In the genomic region with DNA sequence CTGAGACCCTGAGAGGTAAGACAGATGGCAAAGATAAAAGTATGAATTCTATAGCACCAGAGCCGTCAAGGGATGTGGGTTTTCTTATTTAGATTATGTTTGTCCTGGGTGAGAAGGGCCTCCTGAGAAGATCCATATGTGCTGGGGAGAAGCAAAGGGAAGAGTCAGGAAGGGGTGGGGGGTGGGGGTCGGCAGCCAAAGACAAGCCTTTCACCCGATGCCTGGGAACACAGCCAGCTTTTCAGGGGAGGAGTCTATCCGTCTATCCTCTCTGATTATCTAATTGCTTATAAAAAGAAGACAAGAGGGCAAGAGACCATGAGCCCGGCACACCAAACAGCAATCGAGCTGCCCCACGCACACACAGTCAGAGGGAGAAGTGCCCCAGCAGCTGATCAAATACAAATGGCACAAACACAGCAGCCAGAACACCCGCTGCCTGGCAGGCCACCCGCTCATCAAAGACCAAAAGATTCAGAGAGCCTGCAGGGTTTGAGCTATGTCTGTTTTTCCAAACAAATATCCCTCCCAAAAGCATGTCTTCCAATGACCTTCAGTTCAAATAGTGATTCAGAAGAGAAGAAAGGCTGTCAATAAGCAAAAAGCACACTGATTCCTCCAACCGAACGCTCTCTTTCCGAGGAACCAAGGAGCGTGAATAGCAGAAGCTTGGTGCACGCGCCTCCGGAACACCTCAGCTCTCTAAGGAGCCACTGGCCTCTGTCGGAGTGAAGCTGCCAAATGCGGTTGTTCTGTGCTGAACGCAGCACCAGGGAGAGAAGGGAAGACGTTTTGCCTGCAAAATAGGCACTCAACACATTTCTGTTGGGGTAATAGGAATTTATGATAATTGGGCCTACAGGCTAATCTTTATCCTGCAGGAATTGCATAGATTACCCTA, we compare ENCODE assay signal across 13 cellular contexts.
DNase-seq lines count a peak whose midpoint lies in the region; ATAC-seq and TF ChIP-seq lines count a peak whose summit lies in the region.
"Had no signal": no experiment of that assay in that cellular context is flagged by ENCODE, and none has a peak within 500 bp of the region (broad histone marks: within the 10 kb centered on the region; RNA-seq: fewer than 3 reads in every experiment).

No MANE protein-coding gene starts in this region.

- H3K27ac ChIP-seq in iPS-20b (ENCODE audit: low read length): no peak overlapping the region
- H3K27ac ChIP-seq in PC-3 (ENCODE audit: low read length): no peak overlapping the region

- CTCF ChIA-PET in activated naive CD4-positive, alpha-beta T cell treated with anti-CD3 and anti-CD28 coated beads for 36 hours (lab: Charles Lee): no interaction called here
- CTCF ChIA-PET in PC-3 (lab: Charles Lee): no interaction called here

- H3K9ac ChIP-seq in iPS-20b (ENCODE audit: low read depth, low read length) (peak overlapping the region; percentile 10; the same call in 1 of the 2 replicates), PC-3 (ENCODE audit: low read length) (no peak overlapping the region)

- POLR2A ChIA-PET in PC-3 (lab: Charles Lee; ENCODE audit: unreplicated experiment): no interaction called here

- intact Hi-C loops in activated CD4-positive, alpha-beta T cell treated with anti-CD3 and anti-CD28 coated beads, Interleukin-2, amount 10 ng/mL, durations not matched to agents 24 days and 14 days (cut with micrococcal nuclease): no loop called here
- intact Hi-C loops in activated naive CD4-positive, alpha-beta T cell treated with anti-CD3 and anti-CD28 coated beads for 36 hours (cut with micrococcal nuclease): no loop called here
- intact Hi-C loops in PC-3 (cut with micrococcal nuclease): no loop called here

- no peaks in the 10 kb centered on the region for H3K27me3 Mint-ChIP-seq in activated CD4-positive, alpha-beta T cell treated with anti-CD3 and anti-CD28 coated beads, Interleukin-2, amount 10 ng/mL, durations not matched to agents 24 days and 14 days
- peaks cover 4% of the 10 kb centered on the region for H3K27me3 Mint-ChIP-seq in activated naive CD4-positive, alpha-beta T cell treated with anti-CD3 and anti-CD28 coated beads for 36 hours (ENCODE audit: low read depth)
- H3K27me3 Mint-ChIP-seq: activated CD8-positive, alpha-beta memory T cell treated with anti-CD3 and anti-CD28 coated beads, Interleukin-2, amount 10 ng/mL, durations not matched to agents 7 days and 5 days had no signal

- H3K9me3 ChIP-seq in iPS-20b (ENCODE audit: insufficient read depth, low read depth, low read length) (no peaks in the 10 kb centered on the region), PC-3 (ENCODE audit: low read length) (no peaks in the 10 kb centered on the region)

- H3K4me3 Mint-ChIP-seq in activated CD4-positive, alpha-beta T cell treated with anti-CD3 and anti-CD28 coated beads, Interleukin-2, amount 10 ng/mL, durations not matched to agents 24 days and 14 days: no peak overlapping the region
- H3K4me3 Mint-ChIP-seq in activated naive CD4-positive, alpha-beta T cell treated with anti-CD3 and anti-CD28 coated beads for 36 hours: no peak overlapping the region
- H3K4me3 Mint-ChIP-seq: activated CD8-positive, alpha-beta memory T cell treated with anti-CD3 and anti-CD28 coated beads, Interleukin-2, amount 10 ng/mL, durations not matched to agents 7 days and 5 days; activated naive CD8-positive, alpha-beta T cell treated with anti-CD3 and anti-CD28 coated beads, Interleukin-2, amount 10 ng/mL, durations not matched to agents 7 days and 5 days had no signal

- peak; percentile 62 for DNase-seq in D341Med (ENCODE audit: low spot score)
- peak; percentile 93 for DNase-seq in NCI-H146 (lab: John Stamatoyannopoulos, UW)
- peak; percentile 78 for DNase-seq in NCI-H82 (lab: John Stamatoyannopoulos, UW)
- DNase-seq in activated CD4-positive, alpha-beta T cell treated with anti-CD3 and anti-CD28 coated beads, Interleukin-2, amount 10 ng/mL, durations not matched to agents 24 days and 14 days: no peak
- DNase-seq in activated naive CD4-positive, alpha-beta T cell treated with anti-CD3 and anti-CD28 coated beads for 36 hours: no peak
- no peak for DNase-seq in PC-3
- DNase-seq: activated CD8-positive, alpha-beta memory T cell treated with anti-CD3 and anti-CD28 coated beads, Interleukin-2, amount 10 ng/mL, durations not matched to agents 7 days and 5 days; activated naive CD8-positive, alpha-beta T cell treated with anti-CD3 and anti-CD28 coated beads, Interleukin-2, amount 10 ng/mL, durations not matched to agents 7 days and 5 days; left cardiac atrium; occipital lobe had no signal

- H3K4me3 ChIP-seq in iPS-20b (ENCODE audit: low read length) (peak overlapping the region; percentile 54; the same call in 1 of the 2 replicates), PC-3 (ENCODE audit: low read length) (no peak overlapping the region)

- no TSS peak for BruUV-seq in PC-3 (replicated peaks; lab: Mats Ljungman, UMichigan)

- H3K9me3 Mint-ChIP-seq in activated CD4-positive, alpha-beta T cell treated with anti-CD3 and anti-CD28 coated beads, Interleukin-2, amount 10 ng/mL, durations not matched to agents 24 days and 14 days: peaks cover 3% of the 10 kb centered on the region
- no peaks in the 10 kb centered on the region for H3K9me3 Mint-ChIP-seq in activated naive CD4-positive, alpha-beta T cell treated with anti-CD3 and anti-CD28 coated beads for 36 hours
- H3K9me3 Mint-ChIP-seq: activated naive CD8-positive, alpha-beta T cell treated with anti-CD3 and anti-CD28 coated beads, Interleukin-2, amount 10 ng/mL, durations not matched to agents 7 days and 5 days had no signal

- peaks cover 34% of the 10 kb centered on the region; the same call in 1 of the 2 replicates for H3K27me3 ChIP-seq in iPS-20b (ENCODE audit: insufficient read depth, low read length)
- H3K27me3 ChIP-seq in PC-3 (ENCODE audit: low read length): no peaks in the 10 kb centered on the region

- H3K9me2 ChIP-seq in PC-3 (replicated peaks; ENCODE audit: low read length): no peaks in the 10 kb centered on the region

- no peaks in the 10 kb centered on the region for H3K79me2 ChIP-seq in PC-3 (ENCODE audit: low read length)

- H3K36me3 Mint-ChIP-seq in activated CD4-positive, alpha-beta T cell treated with anti-CD3 and anti-CD28 coated beads, Interleukin-2, amount 10 ng/mL, durations not matched to agents 24 days and 14 days (ENCODE audit: low read depth): no peaks in the 10 kb centered on the region
- no peaks in the 10 kb centered on the region for H3K36me3 Mint-ChIP-seq in activated naive CD4-positive, alpha-beta T cell treated with anti-CD3 and anti-CD28 coated beads for 36 hours (ENCODE audit: low read depth)
- H3K36me3 Mint-ChIP-seq: activated CD8-positive, alpha-beta memory T cell treated with anti-CD3 and anti-CD28 coated beads, Interleukin-2, amount 10 ng/mL, durations not matched to agents 7 days and 5 days; activated naive CD8-positive, alpha-beta T cell treated with anti-CD3 and anti-CD28 coated beads, Interleukin-2, amount 10 ng/mL, durations not matched to agents 7 days and 5 days had no signal

- no peak overlapping the region for H2AFZ ChIP-seq in PC-3 (ENCODE audit: low read length)

- H3K4me2 ChIP-seq in PC-3 (ENCODE audit: low read length): no peak overlapping the region

- H3K4me1 ChIP-seq in iPS-20b (ENCODE audit: insufficient read depth, low read length): peaks cover 16% of the 10 kb centered on the region
- H3K4me1 ChIP-seq in PC-3 (ENCODE audit: insufficient read depth, low read length): no peaks in the 10 kb centered on the region

- TF ChIP-seq CTCF in PC-3 (conservative IDR thresholded peaks at IDR 0.05; ENCODE audit: low read depth, low read length): no peak

- no peaks in the 10 kb centered on the region for H3F3A ChIP-seq in PC-3 (ENCODE audit: low read length, unreplicated experiment)

- no peaks in the 10 kb centered on the region for H4K20me1 ChIP-seq in PC-3 (ENCODE audit: low read length)

- H3K27ac Mint-ChIP-seq in activated CD4-positive, alpha-beta T cell treated with anti-CD3 and anti-CD28 coated beads, Interleukin-2, amount 10 ng/mL, durations not matched to agents 24 days and 14 days: no peak overlapping the region
- H3K27ac Mint-ChIP-seq in activated naive CD4-positive, alpha-beta T cell treated with anti-CD3 and anti-CD28 coated beads for 36 hours: no peak overlapping the region
- H3K27ac Mint-ChIP-seq: activated CD8-positive, alpha-beta memory T cell treated with anti-CD3 and anti-CD28 coated beads, Interleukin-2, amount 10 ng/mL, durations not matched to agents 7 days and 5 days; activated naive CD8-positive, alpha-beta T cell treated with anti-CD3 and anti-CD28 coated beads, Interleukin-2, amount 10 ng/mL, durations not matched to agents 7 days and 5 days had no signal

- ATAC-seq in activated CD4-positive, CD25-positive, alpha-beta regulatory T cell treated with anti-CD3 and anti-CD28 coated beads, Interleukin-2, amount 50 U/mL, for 24 hours: no peak
- ATAC-seq in PC-3: no peak
- ATAC-seq: activated CD8-positive, alpha-beta memory T cell treated with anti-CD3 and anti-CD28 coated beads, Interleukin-2, amount 10 ng/mL, durations not matched to agents 7 days and 5 days; left cardiac atrium; Panc1 had no signal

- H3K4me1 Mint-ChIP-seq in activated CD4-positive, alpha-beta T cell treated with anti-CD3 and anti-CD28 coated beads, Interleukin-2, amount 10 ng/mL, durations not matched to agents 24 days and 14 days: no peaks in the 10 kb centered on the region
- H3K4me1 Mint-ChIP-seq in activated naive CD4-positive, alpha-beta T cell treated with anti-CD3 and anti-CD28 coated beads for 36 hours (ENCODE audit: low read depth): no peaks in the 10 kb centered on the region
- H3K4me1 Mint-ChIP-seq: activated CD8-positive, alpha-beta memory T cell treated with anti-CD3 and anti-CD28 coated beads, Interleukin-2, amount 10 ng/mL, durations not matched to agents 7 days and 5 days; activated naive CD8-positive, alpha-beta T cell treated with anti-CD3 and anti-CD28 coated beads, Interleukin-2, amount 10 ng/mL, durations not matched to agents 7 days and 5 days had no signal

- no peaks in the 10 kb centered on the region for H3K36me3 ChIP-seq in iPS-20b (ENCODE audit: insufficient read depth, low read depth, low read length)
- no peaks in the 10 kb centered on the region for H3K36me3 ChIP-seq in PC-3 (ENCODE audit: low read depth, low read length)

Comparison
In these comparisons a context has a peak if more than half of its experiments do, and no peak if none do; other contexts are left out.
1. DNase-seq: peak in D341Med (single experiment), NCI-H146 (single experiment) and NCI-H82 (single experiment); none in activated CD4-positive, alpha-beta T cell treated with anti-CD3 and anti-CD28 coated beads, Interleukin-2, amount 10 ng/mL, durations not matched to agents 24 days and 14 days (single experiment), activated naive CD4-positive, alpha-beta T cell treated with anti-CD3 and anti-CD28 coated beads for 36 hours (single experiment) and PC-3 (single experiment).